ENCODE assay signal across 1 cellular context in genomic region chr6:52503853-52504777, GRCh38.
TF ChIP-seq lines count a peak whose summit lies in the region.

No MANE protein-coding gene starts in this region.

TF ChIP-seq in A549, 52 proteins besides CTCF, POLR2A, EP300 and RAD21 (continued from another document):
- TF ChIP-seq HMGXB4 (CRISPR knock-in tag; IDR thresholded peaks at IDR 0.05; ENCODE audit: borderline replicate concordance) (no peak), HES2 (IDR thresholded peaks at IDR 0.05) (no peak), PBX3 (IDR thresholded peaks at IDR 0.05) (no peak), TFCP2L1 (CRISPR knock-in tag; IDR thresholded peaks at IDR 0.05) (no peak), MYC (IDR thresholded peaks at IDR 0.05; ENCODE audit: borderline replicate concordance, low read length) (0 out of 2 replicates have a peak, but pooled peaks have one; percentile 13), CBX8 (IDR thresholded peaks at IDR 0.05) (no peak), USF2 (IDR thresholded peaks at IDR 0.05) (peak; percentile 64), JUN (IDR thresholded peaks at IDR 0.05) (peak; percentile 67 to 89; a peak in 4 of 5 replicates), HOXA7 (CRISPR knock-in tag; IDR thresholded peaks at IDR 0.05) (0 out of 2 replicates have a peak, but pooled peaks have one; percentile 70), MAX (IDR thresholded peaks at IDR 0.05) (peak; percentile 86), CEBPB (IDR thresholded peaks at IDR 0.05) (0 out of 4 replicates have a peak, but pooled peaks of 1 of the 2 experiments have one; percentile 1), KDM1A (IDR thresholded peaks at IDR 0.05; ENCODE audit: low read depth) (no peak), CHD4 (IDR thresholded peaks at IDR 0.05; ENCODE audit: borderline replicate concordance) (no peak), JUNB (IDR thresholded peaks at IDR 0.05) (peak; percentile 78), NFE2L2 (conservative IDR thresholded peaks at IDR 0.05; ENCODE audit: low read length) (no peak)
